1 cellular context compared by ENCODE assay signal in genomic region chr1:95246511-95246910, GRCh38.
TF ChIP-seq lines count a peak whose summit lies in the region.

No MANE protein-coding gene starts in this region.

TF ChIP-seq in WTC11, 78 proteins besides CTCF, POLR2A, EP300 and RAD21 (continued from another document):
- no peak for TF ChIP-seq AFF4 (CRISPR knock-in tag; IDR thresholded peaks at IDR 0.05; ENCODE audit: borderline replicate concordance)
- TF ChIP-seq HMGA2 (CRISPR knock-in tag; IDR thresholded peaks at IDR 0.05) = no peak
- no peak for TF ChIP-seq JAZF1 (CRISPR knock-in tag; IDR thresholded peaks at IDR 0.05)
- no peak for TF ChIP-seq NFYB (CRISPR knock-in tag; conservative IDR thresholded peaks at IDR 0.05; ENCODE audit: low read depth)
- no peak for TF ChIP-seq OVOL2 (CRISPR knock-in tag; IDR thresholded peaks at IDR 0.05; ENCODE audit: borderline replicate concordance)
- TF ChIP-seq NFATC4 (CRISPR knock-in tag; IDR thresholded peaks at IDR 0.05) = no peak
- TF ChIP-seq STAT6 (CRISPR knock-in tag; conservative IDR thresholded peaks at IDR 0.05; ENCODE audit: low read depth) = no peak
- TF ChIP-seq ZBTB21 (CRISPR knock-in tag; IDR thresholded peaks at IDR 0.05; ENCODE audit: borderline replicate concordance) = no peak
- no peak for TF ChIP-seq ESRRA (CRISPR knock-in tag; IDR thresholded peaks at IDR 0.05; ENCODE audit: borderline replicate concordance)
- no peak for TF ChIP-seq ATF3 (CRISPR knock-in tag; conservative IDR thresholded peaks at IDR 0.05)
- TF ChIP-seq MXD4 (CRISPR knock-in tag; IDR thresholded peaks at IDR 0.05; ENCODE audit: borderline replicate concordance) = no peak
- TF ChIP-seq FOXJ3 (CRISPR knock-in tag; IDR thresholded peaks at IDR 0.05; ENCODE audit: borderline replicate concordance) = no peak
- TF ChIP-seq HMGXB4 (CRISPR knock-in tag; IDR thresholded peaks at IDR 0.05) = no peak
